ENCODE assay signal across 35 cellular contexts in the genomic region with DNA sequence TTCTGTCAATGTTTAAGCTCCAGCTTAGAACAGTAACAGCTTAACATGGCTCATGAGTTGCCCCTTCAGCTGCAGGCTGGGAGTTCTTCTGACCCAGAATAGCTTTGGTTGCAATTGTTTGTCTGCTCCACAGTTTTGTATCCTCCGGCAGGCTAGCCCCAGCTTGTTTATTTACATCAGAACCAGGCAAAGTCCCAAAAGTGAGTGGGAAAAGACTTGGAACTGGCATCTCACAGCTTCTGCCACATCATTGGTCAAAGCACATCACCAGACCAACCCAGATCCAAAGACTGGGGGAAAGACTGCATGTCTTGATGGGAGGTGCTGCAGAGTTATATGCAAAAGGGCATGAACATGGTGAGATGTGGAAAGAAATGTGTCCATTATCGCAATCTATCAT.
DNase-seq lines count a peak whose midpoint lies in the region; ATAC-seq and TF ChIP-seq lines count a peak whose summit lies in the region.
"Had no signal": no experiment of that assay in that cellular context is flagged by ENCODE, and none has a peak within 500 bp of the region (broad histone marks: within the 10 kb centered on the region; RNA-seq: fewer than 3 reads in every experiment).

No MANE protein-coding gene starts in this region.

- no peak overlapping the region for H3K4me3 ChIP-seq in mammary epithelial cell (replicated peaks in 1 of 3; ENCODE audit: insufficient read depth in 1 of 3, low read depth in 2 of 3, low read length in 3 of 3)
- H3K4me3 ChIP-seq: A549, heart right ventricle, psoas muscle, thoracic aorta, uterus had no signal

- H3K4me1 ChIP-seq in mammary epithelial cell (ENCODE audit: insufficient read depth, low read length) (peaks cover 11% of the 10 kb centered on the region), foreskin keratinocyte (peaks cover 23% of the 10 kb centered on the region)
- H3K4me1 ChIP-seq: A549, psoas muscle, uterus had no signal

- no peaks in the 10 kb centered on the region for H3K36me3 Mint-ChIP-seq in T-helper 17 cell (ENCODE audit: low read depth)
- no peaks in the 10 kb centered on the region for H3K36me3 Mint-ChIP-seq in WTC11
- H3K36me3 Mint-ChIP-seq: activated naive CD8-positive, alpha-beta T cell; natural killer cell had no signal

- H3K27ac Mint-ChIP-seq in T-helper 17 cell (no peak overlapping the region), WTC11 (no peak overlapping the region)
- H3K27ac Mint-ChIP-seq: activated CD4-positive, alpha-beta T cell treated with anti-CD3 and anti-CD28 coated beads, Interleukin-2, amount 10 ng/mL, durations not matched to agents 24 days and 14 days; activated naive CD8-positive, alpha-beta T cell; CD4-positive, alpha-beta T cell; natural killer cell had no signal

- dilution Hi-C loops in mammary epithelial cell (cut with HindIII; ENCODE audit: low sequenced_read_pairs) = no loop called here

- H3K9ac ChIP-seq in mammary epithelial cell (ENCODE audit: insufficient read depth, low read length) = no peak overlapping the region
- H3K9ac ChIP-seq: KMS-11 had no signal

- H3K9me3 Mint-ChIP-seq in WTC11 = peaks cover 17% of the 10 kb centered on the region
- H3K9me3 Mint-ChIP-seq: CD4-positive, alpha-beta T cell; natural killer cell had no signal

- H3K27me3 ChIP-seq in mammary epithelial cell (ENCODE audit: insufficient read depth, low read length) = no peaks in the 10 kb centered on the region
- H3K27me3 ChIP-seq in foreskin keratinocyte = no peaks in the 10 kb centered on the region
- H3K27me3 ChIP-seq: heart right ventricle, uterus had no signal

- DNase-seq in H4 (ENCODE audit: low spot score) (peak; percentile 62), mammary epithelial cell (peak; percentile 61), foreskin keratinocyte (peak; percentile 82 to 94), renal cortical epithelial cell (ENCODE audit: low read depth) (peak; percentile 63), T-helper 17 cell (no peak), UCSD-AML1 (lab: John Stamatoyannopoulos, UW; ENCODE audit: unreplicated experiment) (no peak), WTC11 (ENCODE audit: low spot score) (no peak), NCI-H69 (lab: John Stamatoyannopoulos, UW) (no peak)
- DNase-seq: activated CD4-positive, alpha-beta T cell treated with anti-CD3 and anti-CD28 coated beads, Interleukin-2, amount 10 ng/mL, durations not matched to agents 24 days and 14 days; activated CD8-positive, alpha-beta memory T cell treated with anti-CD3 and anti-CD28 coated beads for 24 hours; activated effector memory CD4-positive, alpha-beta T cell treated with Interleukin-2 at 50 U/mL for 16 hours; activated T-cell treated with anti-CD3 and anti-CD28 coated beads for 4 hours; AML-193; CD4-positive, alpha-beta T cell; effector CD4-positive, alpha-beta T cell; foreskin melanocyte; heart right ventricle; kidney; natural killer cell; NCI-H1417 treated with DMSO at 0.1 percent for 48 hours; NCI-H2081 treated with DMSO at 0.1 percent for 48 hours; NCI-H748 treated with DMSO at 0.1 percent for 48 hours; occipital lobe; psoas muscle; SIG-M5; small intestine; stimulated activated naive CD4-positive, alpha-beta T cell treated with Interleukin-2 at 50 U/mL for 16 hours; uterus had no signal

- in situ Hi-C loops in mammary epithelial cell (cut with MboI; ENCODE audit: low sequenced_read_pairs in 2 of 2) = no loop called here

- no TSS peak for BruUV-seq in mammary epithelial cell (replicated peaks; lab: Mats Ljungman, UMichigan)

- H3K27ac ChIP-seq in mammary epithelial cell (ENCODE audit: insufficient read depth, low read depth, low read length) (peak overlapping the region; percentile 37), foreskin keratinocyte (peak overlapping the region; percentile 90)
- H3K27ac ChIP-seq: A549, heart right ventricle, HL-60, KMS-11, psoas muscle, thoracic aorta, uterus, VCaP had no signal

- ATAC-seq in foreskin keratinocyte (peak; percentile 70), T-helper 17 cell (no peak), WTC11 (no peak)
- ATAC-seq: A549, heart right ventricle, natural killer cell, Panc1, psoas muscle had no signal

- intact Hi-C loops in mammary epithelial cell (cut with micrococcal nuclease) = loop anchor here (5.0 kb wide), 1 partner anchor 231 kb away; the partner anchor contains the start of gene CPEB2

- no peak for TF ChIP-seq CTCF in mammary epithelial cell (conservative IDR thresholded peaks at IDR 0.05 in 1 of 2, IDR thresholded peaks at IDR 0.05 in 1 of 2; ENCODE audit: extremely low read depth in 1 of 2, insufficient read depth in 1 of 2, low read depth in 1 of 2, low read length in 2 of 2)
- no peak for TF ChIP-seq CTCF in foreskin keratinocyte (conservative IDR thresholded peaks at IDR 0.05)
- TF ChIP-seq CTCF in WTC11 (IDR thresholded peaks at IDR 0.05) = no peak

- no peaks in the 10 kb centered on the region for H3K36me3 ChIP-seq in mammary epithelial cell (ENCODE audit: insufficient read depth, low read length)
- H3K36me3 ChIP-seq: heart right ventricle, thoracic aorta, uterus had no signal

- H2AFZ ChIP-seq in mammary epithelial cell (ENCODE audit: low read depth, low read length) = no peak overlapping the region

- no peaks in the 10 kb centered on the region for H3K9me3 ChIP-seq in mammary epithelial cell (replicated peaks; ENCODE audit: insufficient read depth, low read length)
- H3K9me3 ChIP-seq in T-helper 17 cell (ENCODE audit: control insufficient read depth, low read length, poor library complexity, severe bottlenecking) = no peaks in the 10 kb centered on the region
- H3K9me3 ChIP-seq: thoracic aorta, uterus had no signal

- peaks cover 2% of the 10 kb centered on the region for H3K4me1 Mint-ChIP-seq in T-helper 17 cell
- no peaks in the 10 kb centered on the region for H3K4me1 Mint-ChIP-seq in WTC11

- CTCF ChIA-PET in mammary epithelial cell (lab: Charles Lee; ENCODE audit: low non-redundant PET) = no interaction called here
- CTCF ChIA-PET in WTC11 (lab: Charles Lee) = interaction anchor here (0.9 kb wide), 1 partner anchor 17 kb away, joined by 4 read pairs; no protein-coding TSS in a partner anchor

- H4K20me1 ChIP-seq in mammary epithelial cell (ENCODE audit: insufficient read depth, low read length) = no peaks in the 10 kb centered on the region

- peaks cover 24% of the 10 kb centered on the region for H3K27me3 Mint-ChIP-seq in T-helper 17 cell
- H3K27me3 Mint-ChIP-seq in WTC11 (ENCODE audit: low read depth) = peaks cover 43% of the 10 kb centered on the region
- H3K27me3 Mint-ChIP-seq: activated CD4-positive, alpha-beta T cell treated with anti-CD3 and anti-CD28 coated beads, Interleukin-2, amount 10 ng/mL, durations not matched to agents 24 days and 14 days had no signal

- H3K4me3 Mint-ChIP-seq in T-helper 17 cell (no peak overlapping the region), WTC11 (no peak overlapping the region)
- H3K4me3 Mint-ChIP-seq: activated CD4-positive, alpha-beta T cell treated with anti-CD3 and anti-CD28 coated beads, Interleukin-2, amount 10 ng/mL, durations not matched to agents 24 days and 14 days; activated naive CD8-positive, alpha-beta T cell; CD4-positive, alpha-beta T cell; natural killer cell had no signal

- WGBS in mammary epithelial cell (ENCODE audit: low coverage, missing lambda C conversion rate) = 67% methylated on average over 2 of the region's 2 CpGs

- H3K4me2 ChIP-seq in mammary epithelial cell (ENCODE audit: insufficient read depth, low read depth, low read length) = no peak overlapping the region
- H3K4me2 ChIP-seq: A549, KMS-11 had no signal

- H3K79me2 ChIP-seq in mammary epithelial cell (ENCODE audit: insufficient read depth, low read length) = no peaks in the 10 kb centered on the region

- POLR2A ChIA-PET in WTC11 (lab: Charles Lee) = no interaction called here

TF ChIP-seq in WTC11, 78 proteins besides CTCF, POLR2A, EP300 and RAD21:
- no peak for TF ChIP-seq CREB1 (CRISPR knock-in tag; IDR thresholded peaks at IDR 0.05)
- no peak for TF ChIP-seq HMGA2 (CRISPR knock-in tag; IDR thresholded peaks at IDR 0.05)
- TF ChIP-seq ZSCAN18 (CRISPR knock-in tag; IDR thresholded peaks at IDR 0.05) = no peak
TF ChIP-seq in WTC11: peak in this region for 0.

Comparison
In these comparisons a context has a peak if more than half of its experiments do, and no peak if none do; other contexts are left out.
1. DNase-seq: peak in H4 (single experiment), mammary epithelial cell (single experiment), foreskin keratinocyte (2 of 2) and renal cortical epithelial cell (single experiment); none in T-helper 17 cell (0 of 3), UCSD-AML1 (single experiment), WTC11 (single experiment) and NCI-H69 (single experiment).